ENCODE assay signal across 1 cellular context in the genomic region with DNA sequence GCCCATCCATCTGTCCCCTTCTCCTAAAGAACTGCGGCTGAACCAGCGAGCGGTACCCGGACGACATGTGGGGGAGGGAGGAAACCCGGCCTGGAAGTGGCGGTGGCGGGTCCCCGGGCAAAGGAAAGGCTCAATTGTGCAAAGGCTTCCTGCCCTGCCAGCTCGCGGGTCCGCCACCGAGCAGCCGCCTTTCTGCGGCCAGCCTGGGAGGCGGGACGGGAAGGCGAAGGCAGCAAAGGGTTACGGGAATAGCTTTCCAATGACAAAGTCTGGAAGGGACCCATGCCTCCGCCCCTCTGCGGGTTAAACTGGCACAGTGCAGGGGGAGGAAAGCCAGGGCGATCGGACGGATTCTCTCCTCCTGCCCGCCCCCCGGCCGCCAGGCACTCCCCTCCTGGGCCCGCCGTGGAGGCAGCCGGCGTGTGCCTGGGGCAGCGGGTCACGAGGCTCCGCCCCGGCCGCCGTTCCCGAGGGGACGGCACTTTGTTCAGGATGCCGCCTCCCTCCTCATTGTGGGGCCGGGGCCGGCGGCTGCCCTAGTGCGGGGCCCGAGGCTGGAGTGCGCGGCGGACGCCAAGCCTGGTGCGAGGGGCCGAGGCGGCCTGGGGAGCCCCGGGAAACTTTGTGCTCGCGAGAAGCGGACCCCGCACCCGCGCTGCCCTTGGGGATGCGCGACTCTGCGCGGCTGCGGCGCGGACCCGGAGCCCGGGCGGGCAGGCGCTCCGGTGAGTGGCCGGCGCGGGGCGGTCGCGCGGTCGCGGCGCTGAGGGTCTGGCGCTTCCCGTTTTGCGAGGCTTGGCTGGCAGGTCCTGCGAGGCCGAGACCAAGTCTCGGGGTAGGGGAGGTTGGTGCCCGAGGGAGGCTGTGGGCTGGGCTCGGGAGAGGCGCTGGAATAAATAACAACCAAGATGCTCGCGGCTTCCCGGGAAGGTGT.
TF ChIP-seq lines count a peak whose summit lies in the region.

A gene with protein sequence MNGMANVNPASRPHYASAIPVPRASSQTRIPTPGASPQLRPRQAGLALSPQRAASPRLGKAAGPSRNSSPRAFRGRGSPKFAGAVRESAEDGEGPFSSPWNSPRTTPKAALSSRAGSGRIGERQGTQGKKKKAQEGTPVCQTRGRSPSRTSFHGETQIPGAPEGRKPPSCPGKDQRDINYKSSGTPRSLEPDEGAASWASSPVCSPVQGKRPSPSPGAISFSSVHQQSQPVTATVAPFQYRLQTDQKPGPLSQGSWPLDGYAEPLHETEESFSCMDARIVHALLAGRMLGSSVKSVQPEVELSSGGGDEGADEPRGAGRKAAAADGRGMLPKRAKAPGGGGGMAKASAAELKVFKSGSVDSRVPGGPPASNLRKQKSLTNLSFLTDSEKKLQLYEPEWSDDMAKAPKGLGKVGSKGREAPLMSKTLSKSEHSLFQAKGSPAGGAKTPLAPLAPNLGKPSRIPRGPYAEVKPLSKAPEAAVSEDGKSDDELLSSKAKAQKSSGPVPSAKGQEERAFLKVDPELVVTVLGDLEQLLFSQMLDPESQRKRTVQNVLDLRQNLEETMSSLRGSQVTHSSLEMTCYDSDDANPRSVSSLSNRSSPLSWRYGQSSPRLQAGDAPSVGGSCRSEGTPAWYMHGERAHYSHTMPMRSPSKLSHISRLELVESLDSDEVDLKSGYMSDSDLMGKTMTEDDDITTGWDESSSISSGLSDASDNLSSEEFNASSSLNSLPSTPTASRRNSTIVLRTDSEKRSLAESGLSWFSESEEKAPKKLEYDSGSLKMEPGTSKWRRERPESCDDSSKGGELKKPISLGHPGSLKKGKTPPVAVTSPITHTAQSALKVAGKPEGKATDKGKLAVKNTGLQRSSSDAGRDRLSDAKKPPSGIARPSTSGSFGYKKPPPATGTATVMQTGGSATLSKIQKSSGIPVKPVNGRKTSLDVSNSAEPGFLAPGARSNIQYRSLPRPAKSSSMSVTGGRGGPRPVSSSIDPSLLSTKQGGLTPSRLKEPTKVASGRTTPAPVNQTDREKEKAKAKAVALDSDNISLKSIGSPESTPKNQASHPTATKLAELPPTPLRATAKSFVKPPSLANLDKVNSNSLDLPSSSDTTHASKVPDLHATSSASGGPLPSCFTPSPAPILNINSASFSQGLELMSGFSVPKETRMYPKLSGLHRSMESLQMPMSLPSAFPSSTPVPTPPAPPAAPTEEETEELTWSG (N-terminal part only) (plus strand): TSS at position 510 of the 934 bp plus-strand sequence. CDS start 83,758 bp downstream, outside the sequence.

TF ChIP-seq in HEK293, 187 proteins besides CTCF, POLR2A, EP300 and RAD21 (continued from another document and continues in another):
- TF ChIP-seq, protein P1, sequence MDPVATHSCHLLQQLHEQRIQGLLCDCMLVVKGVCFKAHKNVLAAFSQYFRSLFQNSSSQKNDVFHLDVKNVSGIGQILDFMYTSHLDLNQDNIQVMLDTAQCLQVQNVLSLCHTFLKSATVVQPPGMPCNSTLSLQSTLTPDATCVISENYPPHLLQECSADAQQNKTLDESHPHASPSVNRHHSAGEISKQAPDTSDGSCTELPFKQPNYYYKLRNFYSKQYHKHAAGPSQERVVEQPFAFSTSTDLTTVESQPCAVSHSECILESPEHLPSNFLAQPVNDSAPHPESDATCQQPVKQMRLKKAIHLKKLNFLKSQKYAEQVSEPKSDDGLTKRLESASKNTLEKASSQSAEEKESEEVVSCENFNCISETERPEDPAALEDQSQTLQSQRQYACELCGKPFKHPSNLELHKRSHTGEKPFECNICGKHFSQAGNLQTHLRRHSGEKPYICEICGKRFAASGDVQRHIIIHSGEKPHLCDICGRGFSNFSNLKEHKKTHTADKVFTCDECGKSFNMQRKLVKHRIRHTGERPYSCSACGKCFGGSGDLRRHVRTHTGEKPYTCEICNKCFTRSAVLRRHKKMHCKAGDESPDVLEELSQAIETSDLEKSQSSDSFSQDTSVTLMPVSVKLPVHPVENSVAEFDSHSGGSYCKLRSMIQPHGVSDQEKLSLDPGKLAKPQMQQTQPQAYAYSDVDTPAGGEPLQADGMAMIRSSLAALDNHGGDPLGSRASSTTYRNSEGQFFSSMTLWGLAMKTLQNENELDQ (tag by site-specific recombination; IDR thresholded peaks at IDR 0.05; ENCODE audit: low read depth) = no peak
- TF ChIP-seq MZF1 (tag by site-specific recombination; IDR thresholded peaks at IDR 0.05; ENCODE audit: borderline replicate concordance) (no peak), ZNF544 (tag by site-specific recombination; IDR thresholded peaks at IDR 0.05) (no peak), ZNF211 (tag by site-specific recombination; IDR thresholded peaks at IDR 0.05; ENCODE audit: low read depth) (no peak), ZNF529 (tag by site-specific recombination; IDR thresholded peaks at IDR 0.05; ENCODE audit: insufficient replicate concordance) (no peak), ZNF501 (tag by site-specific recombination; IDR thresholded peaks at IDR 0.05) (peak; percentile 63; the same call in 1 of the 2 replicates), REPIN1 (tag by site-specific recombination; IDR thresholded peaks at IDR 0.05; ENCODE audit: low read depth) (0 out of 2 replicates have a peak, but pooled peaks have one; percentile 14), ZFP3 (tag by site-specific recombination; IDR thresholded peaks at IDR 0.05; ENCODE audit: low read depth) (no peak), IKZF3 (tag by site-specific recombination; IDR thresholded peaks at IDR 0.05) (peak; percentile 64), ZBTB48 (tag by site-specific recombination; IDR thresholded peaks at IDR 0.05) (0 out of 2 replicates have a peak, but pooled peaks have one; percentile 54), ZNF426 (tag by site-specific recombination; IDR thresholded peaks at IDR 0.05) (no peak), HOXA7 (CRISPR knock-in tag; IDR thresholded peaks at IDR 0.05; ENCODE audit: borderline replicate concordance) (no peak), ZNF140 (tag by site-specific recombination; IDR thresholded peaks at IDR 0.05) (no peak), ZNF837 (tag by site-specific recombination; IDR thresholded peaks at IDR 0.05) (no peak), ZNF184 (tag by site-specific recombination; IDR thresholded peaks at IDR 0.05) (no peak), GLIS2 (tag by site-specific recombination; IDR thresholded peaks at IDR 0.05) (peak; percentile 97), ZBTB10 (tag by site-specific recombination; IDR thresholded peaks at IDR 0.05) (no peak), ZNF658 (tag by site-specific recombination; IDR thresholded peaks at IDR 0.05) (no peak), BCL11A (tag by site-specific recombination; IDR thresholded peaks at IDR 0.05; ENCODE audit: low read depth) (no peak), ZNF239 (tag by site-specific recombination; IDR thresholded peaks at IDR 0.05) (no peak), ZNF76 (tag by site-specific recombination; IDR thresholded peaks at IDR 0.05; ENCODE audit: borderline replicate concordance, low read depth) (peak; percentile 49; the same call in 1 of the 2 replicates), ZNF391 (tag by site-specific recombination; IDR thresholded peaks at IDR 0.05; ENCODE audit: borderline replicate concordance, low read depth) (no peak), TRIM28 (IDR thresholded peaks at IDR 0.05; ENCODE audit: borderline replicate concordance, low read length) (no peak), ZFP69B (tag by site-specific recombination; IDR thresholded peaks at IDR 0.05) (peak; percentile 92), ZNF121 (tag by site-specific recombination; IDR thresholded peaks at IDR 0.05) (peak; percentile 38; the same call in 1 of the 2 replicates), ZNF37A (tag by site-specific recombination; IDR thresholded peaks at IDR 0.05) (no peak), ZBTB20 (tag by site-specific recombination; IDR thresholded peaks at IDR 0.05) (peak; percentile 84; the same call in 1 of the 2 replicates), ZNF114 (tag by site-specific recombination; IDR thresholded peaks at IDR 0.05) (no peak), KLF1 (tag by site-specific recombination; IDR thresholded peaks at IDR 0.05) (peak; percentile 87), ZNF704 (tag by site-specific recombination; IDR thresholded peaks at IDR 0.05) (no peak), ZNF549 (tag by site-specific recombination; IDR thresholded peaks at IDR 0.05) (no peak)
- TF ChIP-seq, protein P2, sequence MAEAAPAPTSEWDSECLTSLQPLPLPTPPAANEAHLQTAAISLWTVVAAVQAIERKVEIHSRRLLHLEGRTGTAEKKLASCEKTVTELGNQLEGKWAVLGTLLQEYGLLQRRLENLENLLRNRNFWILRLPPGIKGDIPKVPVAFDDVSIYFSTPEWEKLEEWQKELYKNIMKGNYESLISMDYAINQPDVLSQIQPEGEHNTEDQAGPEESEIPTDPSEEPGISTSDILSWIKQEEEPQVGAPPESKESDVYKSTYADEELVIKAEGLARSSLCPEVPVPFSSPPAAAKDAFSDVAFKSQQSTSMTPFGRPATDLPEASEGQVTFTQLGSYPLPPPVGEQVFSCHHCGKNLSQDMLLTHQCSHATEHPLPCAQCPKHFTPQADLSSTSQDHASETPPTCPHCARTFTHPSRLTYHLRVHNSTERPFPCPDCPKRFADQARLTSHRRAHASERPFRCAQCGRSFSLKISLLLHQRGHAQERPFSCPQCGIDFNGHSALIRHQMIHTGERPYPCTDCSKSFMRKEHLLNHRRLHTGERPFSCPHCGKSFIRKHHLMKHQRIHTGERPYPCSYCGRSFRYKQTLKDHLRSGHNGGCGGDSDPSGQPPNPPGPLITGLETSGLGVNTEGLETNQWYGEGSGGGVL (tag by site-specific recombination; IDR thresholded peaks at IDR 0.05) = peak; percentile 91
- TF ChIP-seq, protein P3, sequence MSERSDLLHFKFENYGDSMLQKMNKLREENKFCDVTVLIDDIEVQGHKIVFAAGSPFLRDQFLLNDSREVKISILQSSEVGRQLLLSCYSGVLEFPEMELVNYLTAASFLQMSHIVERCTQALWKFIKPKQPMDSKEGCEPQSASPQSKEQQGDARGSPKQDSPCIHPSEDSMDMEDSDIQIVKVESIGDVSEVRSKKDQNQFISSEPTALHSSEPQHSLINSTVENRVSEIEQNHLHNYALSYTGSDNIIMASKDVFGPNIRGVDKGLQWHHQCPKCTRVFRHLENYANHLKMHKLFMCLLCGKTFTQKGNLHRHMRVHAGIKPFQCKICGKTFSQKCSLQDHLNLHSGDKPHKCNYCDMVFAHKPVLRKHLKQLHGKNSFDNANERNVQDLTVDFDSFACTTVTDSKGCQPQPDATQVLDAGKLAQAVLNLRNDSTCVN (tag by site-specific recombination; optimal IDR thresholded peaks at IDR 0.05) = peak; percentile 90
- TF ChIP-seq, protein P4, sequence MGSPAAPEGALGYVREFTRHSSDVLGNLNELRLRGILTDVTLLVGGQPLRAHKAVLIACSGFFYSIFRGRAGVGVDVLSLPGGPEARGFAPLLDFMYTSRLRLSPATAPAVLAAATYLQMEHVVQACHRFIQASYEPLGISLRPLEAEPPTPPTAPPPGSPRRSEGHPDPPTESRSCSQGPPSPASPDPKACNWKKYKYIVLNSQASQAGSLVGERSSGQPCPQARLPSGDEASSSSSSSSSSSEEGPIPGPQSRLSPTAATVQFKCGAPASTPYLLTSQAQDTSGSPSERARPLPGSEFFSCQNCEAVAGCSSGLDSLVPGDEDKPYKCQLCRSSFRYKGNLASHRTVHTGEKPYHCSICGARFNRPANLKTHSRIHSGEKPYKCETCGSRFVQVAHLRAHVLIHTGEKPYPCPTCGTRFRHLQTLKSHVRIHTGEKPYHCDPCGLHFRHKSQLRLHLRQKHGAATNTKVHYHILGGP (tag by site-specific recombination; IDR thresholded peaks at IDR 0.05) = no peak
- TF ChIP-seq, protein P5, sequence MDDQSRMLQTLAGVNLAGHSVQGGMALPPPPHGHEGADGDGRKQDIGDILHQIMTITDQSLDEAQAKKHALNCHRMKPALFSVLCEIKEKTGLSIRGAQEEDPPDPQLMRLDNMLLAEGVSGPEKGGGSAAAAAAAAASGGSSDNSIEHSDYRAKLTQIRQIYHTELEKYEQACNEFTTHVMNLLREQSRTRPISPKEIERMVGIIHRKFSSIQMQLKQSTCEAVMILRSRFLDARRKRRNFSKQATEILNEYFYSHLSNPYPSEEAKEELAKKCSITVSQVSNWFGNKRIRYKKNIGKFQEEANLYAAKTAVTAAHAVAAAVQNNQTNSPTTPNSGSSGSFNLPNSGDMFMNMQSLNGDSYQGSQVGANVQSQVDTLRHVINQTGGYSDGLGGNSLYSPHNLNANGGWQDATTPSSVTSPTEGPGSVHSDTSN (CRISPR knock-in tag; IDR thresholded peaks at IDR 0.05) = no peak
- TF ChIP-seq, protein P6, sequence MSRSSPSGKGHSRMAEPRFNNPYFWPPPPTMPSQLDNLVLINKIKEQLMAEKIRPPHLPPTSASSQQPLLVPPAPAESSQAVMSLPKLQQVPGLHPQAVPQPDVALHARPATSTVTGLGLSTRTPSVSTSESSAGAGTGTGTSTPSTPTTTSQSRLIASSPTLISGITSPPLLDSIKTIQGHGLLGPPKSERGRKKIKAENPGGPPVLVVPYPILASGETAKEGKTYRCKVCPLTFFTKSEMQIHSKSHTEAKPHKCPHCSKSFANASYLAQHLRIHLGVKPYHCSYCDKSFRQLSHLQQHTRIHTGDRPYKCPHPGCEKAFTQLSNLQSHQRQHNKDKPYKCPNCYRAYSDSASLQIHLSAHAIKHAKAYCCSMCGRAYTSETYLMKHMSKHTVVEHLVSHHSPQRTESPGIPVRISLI (tag by site-specific recombination; IDR thresholded peaks at IDR 0.05) = no peak
